In the genomic region with DNA sequence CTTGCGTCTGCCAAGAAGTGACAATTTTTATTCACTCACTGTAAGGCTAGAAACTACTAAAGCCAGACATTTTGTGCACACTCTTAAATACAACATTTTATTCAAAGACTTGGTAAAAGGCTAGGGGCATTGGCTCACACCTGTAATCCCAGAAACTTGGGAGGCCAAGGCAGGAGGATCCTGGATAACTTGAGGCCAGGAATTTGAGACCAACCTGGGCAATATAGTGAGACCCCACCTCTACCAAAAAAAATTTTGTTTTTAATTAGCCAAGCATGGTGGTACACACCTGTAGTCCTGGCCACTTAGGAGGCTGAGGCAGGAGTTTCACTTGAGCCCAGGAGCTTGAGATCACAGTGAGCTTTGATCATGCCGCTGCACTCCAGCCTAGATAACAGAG, we compare ENCODE assay signal across 26 cellular contexts.
"Had no signal": no experiment of that assay in that cellular context is flagged by ENCODE, and none has a peak within 500 bp of the region (broad histone marks: within the 10 kb centered on the region; RNA-seq: fewer than 3 reads in every experiment).

No MANE protein-coding gene starts in this region.

- H3K27me3 Mint-ChIP-seq: effector memory CD8-positive, alpha-beta T cell; naive B cell had no signal

- H3K4me3 Mint-ChIP-seq: dendritic cell treated with granulocyte-macrophage colony-stimulating factor and Interleukin-4, amounts not matched to agents 40 ng/mL and 50 ng/mL, for 4 days; effector memory CD8-positive, alpha-beta T cell; endodermal cell; mesothelial cell of epicardium; naive B cell had no signal

- H3K36me3 ChIP-seq: colonic mucosa, esophagus squamous epithelium, gastrocnemius medialis, heart right ventricle, left lung, lower lobe of right lung had no signal

- H3K4me3 ChIP-seq: colonic mucosa, esophagus squamous epithelium, gastrocnemius medialis, heart right ventricle, left lung, lower lobe of right lung, mucosa of descending colon had no signal

- DNase-seq: colonic mucosa; cortex of kidney; effector CD8-positive, alpha-beta T cell; effector memory CD8-positive, alpha-beta T cell; endodermal cell; erythroblast; esophagus squamous epithelium; foreskin fibroblast; foreskin melanocyte; gastrocnemius medialis; glutamatergic neuron; head of caudate nucleus; heart right ventricle; hippocampal formation; left cardiac atrium; left lung; left ventricle myocardium superior; lower lobe of right lung; mesenchymal stem cell; mucosa of descending colon; naive B cell had no signal

- H3K27ac ChIP-seq: colonic mucosa, epithelial cell of prostate, esophagus squamous epithelium, gastrocnemius medialis, heart right ventricle, left lung, lower lobe of right lung had no signal

- H3K4me1 Mint-ChIP-seq: endodermal cell, naive B cell had no signal

- H3K36me3 Mint-ChIP-seq: mesothelial cell of epicardium, naive B cell had no signal

- H3K27me3 ChIP-seq: colonic mucosa, esophagus squamous epithelium, gastrocnemius medialis, heart right ventricle, left lung had no signal

- ATAC-seq: effector memory CD8-positive, alpha-beta T cell; esophagus mucosa; gastrocnemius medialis; heart right ventricle; left cardiac atrium; left lung; left ventricle myocardium superior; lower lobe of right lung; mucosa of descending colon had no signal

- FAIRE-seq: keratinocyte had no signal

- H3K27ac Mint-ChIP-seq: dendritic cell treated with granulocyte-macrophage colony-stimulating factor and Interleukin-4, amounts not matched to agents 40 ng/mL and 50 ng/mL, for 4 days; effector memory CD8-positive, alpha-beta T cell; endodermal cell; mesothelial cell of epicardium had no signal

- H3K9me3 Mint-ChIP-seq: dendritic cell treated with granulocyte-macrophage colony-stimulating factor and Interleukin-4, amounts not matched to agents 40 ng/mL and 50 ng/mL, for 4 days; effector memory CD8-positive, alpha-beta T cell; endodermal cell; mesothelial cell of epicardium; naive B cell had no signal

- H3K9me3 ChIP-seq: colonic mucosa, esophagus squamous epithelium, gastrocnemius medialis, heart right ventricle, left lung, lower lobe of right lung, mucosa of descending colon had no signal

- H3K4me1 ChIP-seq: colonic mucosa, esophagus squamous epithelium, gastrocnemius medialis, heart right ventricle, left lung, lower lobe of right lung had no signal
